In genomic region chr6:106084973-106085686, GRCh38 we compare ENCODE assay signal across 8 cellular contexts. TPM values are rescaled to one million over a fixed set of nuclear protein-coding genes. Genes with fewer than 3 reads are reported as not detected.
A peak's percentile ranks its signal among the peaks of the same experiment; 100 is the strongest.
DNase-seq lines count a peak whose midpoint lies in the region; ATAC-seq and TF ChIP-seq lines count a peak whose summit lies in the region.

No MANE protein-coding gene starts in this region.

- H3K4me3 ChIP-seq in AG04450 (ENCODE audit: low read depth, low read length) (peak overlapping the region; percentile 74), HFF-Myc (replicated peaks; ENCODE audit: low read depth, low read length) (peak overlapping the region; percentile 70), astrocyte of the cerebellum (ENCODE audit: low read depth, low read length) (peak overlapping the region; percentile 67)

- CTCF ChIA-PET in AG04450 (lab: Charles Lee): interaction anchor here (1.1 to 2.0 kb wide), 3 partner anchors 79 to 601 kb away, joined by 3 to 11 read pairs (median 4); no protein-coding TSS in a partner anchor

- in situ Hi-C loops in astrocyte of the cerebellum (cut with HindIII; ENCODE audit: low sequenced_read_pairs): no loop called here

- peak overlapping the region; percentile 77 for H3K27ac ChIP-seq in AG04450 (ENCODE audit: low read depth, low read length)

- H3K9me3 ChIP-seq in AG04450 (ENCODE audit: control insufficient read depth, insufficient read depth, low read length): no peaks in the 10 kb centered on the region; the same call in 1 of the 2 replicates

- H3K27me3 ChIP-seq in AG04450 (ENCODE audit: control insufficient read depth, insufficient read depth, low read length): no peaks in the 10 kb centered on the region

- peak; percentile 10 for ATAC-seq in left lobe of liver
- ATAC-seq in GM18867 (IDR thresholded peaks at IDR 0.05; ENCODE audit: unreplicated experiment): no peak
- ATAC-seq in HG02763 (IDR thresholded peaks at IDR 0.05; ENCODE audit: unreplicated experiment): no peak

- TF ChIP-seq CTCF in AG04450 (IDR thresholded peaks at IDR 0.05; ENCODE audit: low read depth, low read length) (no peak), HFF-Myc (IDR thresholded peaks at IDR 0.05; ENCODE audit: low read depth, low read length, missing control alignments) (no peak), astrocyte of the cerebellum (IDR thresholded peaks at IDR 0.05; ENCODE audit: low read depth, low read length, missing control alignments) (no peak)

- DNase-seq in AG04450 (ENCODE audit: low read depth, low spot score) (no peak), HFF-Myc (ENCODE audit: extremely low read depth, low read depth) (peak; percentile 54), astrocyte of the cerebellum (ENCODE audit: low read depth) (no peak), left lobe of liver (ENCODE audit: low spot score) (no peak), NCI-H1092 treated with DMSO at 0.1 percent for 48 hours (lab: John Stamatoyannopoulos, UW) (no peak), NOMO-1 (lab: John Stamatoyannopoulos, UW; ENCODE audit: unreplicated experiment in 2 of 2) (no peak)

- POLR2A ChIA-PET in AG04450 (lab: Yijun Ruan, JAX): interaction anchor here (1.4 kb wide), 1 partner anchor 92 kb away, joined by 7 read pairs; no protein-coding TSS in a partner anchor

RNA-seq across cellular contexts. Expression of gene PRDM1, which starts 1.0 kb away (rescaled TPM):
- 3.4 and 3.7 TPM in 2 replicates for polyA plus RNA-seq in AG04450 (2011; rRNA removed)
- 9.1 TPM in 2 replicates for polyA minus RNA-seq in AG04450 (2011; rRNA and poly(A)+ RNA removed)
- total RNA-seq in left lobe of liver: 1.0 TPM
